Comparison of ENCODE assay signal across 24 cellular contexts in genomic region chr12:105679982-105680381, GRCh38.
"Had no signal": no experiment of that assay in that cellular context is flagged by ENCODE, and none has a peak within 500 bp of the region (broad histone marks: within the 10 kb centered on the region; RNA-seq: fewer than 3 reads in every experiment).

No MANE protein-coding gene starts in this region.

- H3K9me3 ChIP-seq: gastrocnemius medialis, lower lobe of right lung, right lobe of liver, testis, tibial artery had no signal

- ATAC-seq: esophagus mucosa, gastrocnemius medialis, left ventricle myocardium superior, lower lobe of right lung, right lobe of liver had no signal

- DNase-seq: effector CD8-positive, alpha-beta T cell; endodermal cell; foreskin fibroblast; gastrocnemius medialis; head of caudate nucleus; left ventricle myocardium superior; lower lobe of right lung; naive B cell; right lobe of liver; small intestine; stimulated activated CD4-positive, alpha-beta T cell treated with anti-CD3 and anti-CD28 coated beads, Interleukin-15, amount 100 ng/mL, for 24 hours; stimulated activated CD4-positive, alpha-beta T cell treated with anti-CD3 and anti-CD28 coated beads, Interleukin-2, amount 100 ng/mL, for 48 hours; substantia nigra; testis; tibial artery had no signal

- H3K27me3 Mint-ChIP-seq: dendritic cell treated with granulocyte-macrophage colony-stimulating factor and Interleukin-4, amounts not matched to agents 40 ng/mL and 50 ng/mL, for 4 days; naive B cell; natural killer cell treated with Interleukin-12 subunit alpha and Interleukin-12 subunit beta and Interleukin-15 and Interleukin-18, amount 100 ng/mL, for 72 hours; type B pancreatic cell had no signal

- H3K4me3 Mint-ChIP-seq: dendritic cell treated with granulocyte-macrophage colony-stimulating factor and Interleukin-4, amounts not matched to agents 40 ng/mL and 50 ng/mL, for 4 days; endodermal cell; memory B cell; naive B cell; natural killer cell treated with Interleukin-12 subunit alpha and Interleukin-12 subunit beta and Interleukin-15 and Interleukin-18, amount 100 ng/mL, for 72 hours; neural progenitor cell; type B pancreatic cell had no signal

- H3K27ac Mint-ChIP-seq: dendritic cell treated with granulocyte-macrophage colony-stimulating factor and Interleukin-4, amounts not matched to agents 40 ng/mL and 50 ng/mL, for 4 days; endodermal cell; memory B cell; naive B cell; natural killer cell treated with Interleukin-12 subunit alpha and Interleukin-12 subunit beta and Interleukin-15 and Interleukin-18, amount 100 ng/mL, for 72 hours; neural progenitor cell; progenitor cell of endocrine pancreas; type B pancreatic cell had no signal

- H3K36me3 ChIP-seq: gastrocnemius medialis, lower lobe of right lung, neural progenitor cell, right lobe of liver, tibial artery had no signal

- H3K4me1 ChIP-seq: neural progenitor cell, parathyroid adenoma, right lobe of liver, testis had no signal

- H3K9ac ChIP-seq: neural progenitor cell, parathyroid adenoma had no signal

- H3K4me1 Mint-ChIP-seq: endodermal cell, memory B cell, naive B cell had no signal

- H3K36me3 Mint-ChIP-seq: memory B cell; naive B cell; natural killer cell treated with Interleukin-12 subunit alpha and Interleukin-12 subunit beta and Interleukin-15 and Interleukin-18, amount 100 ng/mL, for 72 hours; neural progenitor cell; type B pancreatic cell had no signal

- H3K27me3 ChIP-seq: gastrocnemius medialis, neural progenitor cell, right lobe of liver, testis, tibial artery had no signal

- H3K27ac ChIP-seq: epithelial cell of prostate, gastrocnemius medialis, lower lobe of right lung, neural progenitor cell, parathyroid adenoma, right lobe of liver, testis, tibial artery had no signal

- H3K9me3 Mint-ChIP-seq: dendritic cell treated with granulocyte-macrophage colony-stimulating factor and Interleukin-4, amounts not matched to agents 40 ng/mL and 50 ng/mL, for 4 days; memory B cell; natural killer cell treated with Interleukin-12 subunit alpha and Interleukin-12 subunit beta and Interleukin-15 and Interleukin-18, amount 100 ng/mL, for 72 hours had no signal

- H3K4me3 ChIP-seq: gastrocnemius medialis, lower lobe of right lung, neural progenitor cell, right lobe of liver, testis, tibial artery had no signal
